Comparison of ENCODE assay signal across 1 cellular context in genomic region chr7:149261829-149262617, GRCh38.
TF ChIP-seq lines count a peak whose summit lies in the region.

Gene ZNF783, plus strand, starts transcription at chr7:149262196. Its CDS starts 138 bp downstream, at chr7:149262334.

TF ChIP-seq in K562, 482 proteins besides CTCF, POLR2A, EP300 and RAD21 (continued from another document and continues in another):
- TF ChIP-seq CEBPZ (IDR thresholded peaks at IDR 0.05; ENCODE audit: borderline replicate concordance, low read depth, low read length) (no peak), GTF2E2 (tag; IDR thresholded peaks at IDR 0.05) (no peak), DNMT1 (IDR thresholded peaks at IDR 0.05) (no peak), ZKSCAN1 (IDR thresholded peaks at IDR 0.05; ENCODE audit: low read depth, low read length) (no peak), E2F3 (CRISPR knock-in tag; IDR thresholded peaks at IDR 0.05) (0 out of 2 replicates have a peak, but pooled peaks have one; percentile 9), ZNF584 (CRISPR knock-in tag; IDR thresholded peaks at IDR 0.05; ENCODE audit: low read depth) (0 out of 2 replicates have a peak, but pooled peaks have one; percentile 71), POU5F1 (IDR thresholded peaks at IDR 0.05; ENCODE audit: borderline replicate concordance, low read depth, low read length, partially characterized antibody) (no peak), THRA (IDR thresholded peaks at IDR 0.05) (no peak), KDM1A (IDR thresholded peaks at IDR 0.05) (no peak), YBX1 (IDR thresholded peaks at IDR 0.05) (no peak), RBM15 (IDR thresholded peaks at IDR 0.05; ENCODE audit: insufficient read depth, low read length) (no peak), ZBTB40 (IDR thresholded peaks at IDR 0.05) (no peak), ZBTB40 (CRISPR knock-in tag; IDR thresholded peaks at IDR 0.05) (no peak), DPF2 (IDR thresholded peaks at IDR 0.05) (no peak), MTA3 (IDR thresholded peaks at IDR 0.05; ENCODE audit: borderline replicate concordance) (peak; percentile 70; the same call in 1 of the 2 replicates), FOXP1 (CRISPR knock-in tag; IDR thresholded peaks at IDR 0.05) (peak; percentile 77; the same call in 1 of the 2 replicates), ZBTB33 (CRISPR knock-in tag; IDR thresholded peaks at IDR 0.05) (peak; percentile 93), POLR2AphosphoS5 (IDR thresholded peaks at IDR 0.05; ENCODE audit: control insufficient read depth, insufficient read depth, low read depth, low read length) (no peak), DDX20 (tag; IDR thresholded peaks at IDR 0.05; ENCODE audit: low read depth) (no peak), CXXC5 (CRISPR knock-in tag; IDR thresholded peaks at IDR 0.05) (peak; percentile 91)
- TF ChIP-seq, protein P1, sequence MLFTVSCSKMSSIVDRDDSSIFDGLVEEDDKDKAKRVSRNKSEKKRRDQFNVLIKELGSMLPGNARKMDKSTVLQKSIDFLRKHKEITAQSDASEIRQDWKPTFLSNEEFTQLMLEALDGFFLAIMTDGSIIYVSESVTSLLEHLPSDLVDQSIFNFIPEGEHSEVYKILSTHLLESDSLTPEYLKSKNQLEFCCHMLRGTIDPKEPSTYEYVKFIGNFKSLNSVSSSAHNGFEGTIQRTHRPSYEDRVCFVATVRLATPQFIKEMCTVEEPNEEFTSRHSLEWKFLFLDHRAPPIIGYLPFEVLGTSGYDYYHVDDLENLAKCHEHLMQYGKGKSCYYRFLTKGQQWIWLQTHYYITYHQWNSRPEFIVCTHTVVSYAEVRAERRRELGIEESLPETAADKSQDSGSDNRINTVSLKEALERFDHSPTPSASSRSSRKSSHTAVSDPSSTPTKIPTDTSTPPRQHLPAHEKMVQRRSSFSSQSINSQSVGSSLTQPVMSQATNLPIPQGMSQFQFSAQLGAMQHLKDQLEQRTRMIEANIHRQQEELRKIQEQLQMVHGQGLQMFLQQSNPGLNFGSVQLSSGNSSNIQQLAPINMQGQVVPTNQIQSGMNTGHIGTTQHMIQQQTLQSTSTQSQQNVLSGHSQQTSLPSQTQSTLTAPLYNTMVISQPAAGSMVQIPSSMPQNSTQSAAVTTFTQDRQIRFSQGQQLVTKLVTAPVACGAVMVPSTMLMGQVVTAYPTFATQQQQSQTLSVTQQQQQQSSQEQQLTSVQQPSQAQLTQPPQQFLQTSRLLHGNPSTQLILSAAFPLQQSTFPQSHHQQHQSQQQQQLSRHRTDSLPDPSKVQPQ (CRISPR knock-in tag; IDR thresholded peaks at IDR 0.05; ENCODE audit: borderline replicate concordance) = no peak
- TF ChIP-seq, protein P2, sequence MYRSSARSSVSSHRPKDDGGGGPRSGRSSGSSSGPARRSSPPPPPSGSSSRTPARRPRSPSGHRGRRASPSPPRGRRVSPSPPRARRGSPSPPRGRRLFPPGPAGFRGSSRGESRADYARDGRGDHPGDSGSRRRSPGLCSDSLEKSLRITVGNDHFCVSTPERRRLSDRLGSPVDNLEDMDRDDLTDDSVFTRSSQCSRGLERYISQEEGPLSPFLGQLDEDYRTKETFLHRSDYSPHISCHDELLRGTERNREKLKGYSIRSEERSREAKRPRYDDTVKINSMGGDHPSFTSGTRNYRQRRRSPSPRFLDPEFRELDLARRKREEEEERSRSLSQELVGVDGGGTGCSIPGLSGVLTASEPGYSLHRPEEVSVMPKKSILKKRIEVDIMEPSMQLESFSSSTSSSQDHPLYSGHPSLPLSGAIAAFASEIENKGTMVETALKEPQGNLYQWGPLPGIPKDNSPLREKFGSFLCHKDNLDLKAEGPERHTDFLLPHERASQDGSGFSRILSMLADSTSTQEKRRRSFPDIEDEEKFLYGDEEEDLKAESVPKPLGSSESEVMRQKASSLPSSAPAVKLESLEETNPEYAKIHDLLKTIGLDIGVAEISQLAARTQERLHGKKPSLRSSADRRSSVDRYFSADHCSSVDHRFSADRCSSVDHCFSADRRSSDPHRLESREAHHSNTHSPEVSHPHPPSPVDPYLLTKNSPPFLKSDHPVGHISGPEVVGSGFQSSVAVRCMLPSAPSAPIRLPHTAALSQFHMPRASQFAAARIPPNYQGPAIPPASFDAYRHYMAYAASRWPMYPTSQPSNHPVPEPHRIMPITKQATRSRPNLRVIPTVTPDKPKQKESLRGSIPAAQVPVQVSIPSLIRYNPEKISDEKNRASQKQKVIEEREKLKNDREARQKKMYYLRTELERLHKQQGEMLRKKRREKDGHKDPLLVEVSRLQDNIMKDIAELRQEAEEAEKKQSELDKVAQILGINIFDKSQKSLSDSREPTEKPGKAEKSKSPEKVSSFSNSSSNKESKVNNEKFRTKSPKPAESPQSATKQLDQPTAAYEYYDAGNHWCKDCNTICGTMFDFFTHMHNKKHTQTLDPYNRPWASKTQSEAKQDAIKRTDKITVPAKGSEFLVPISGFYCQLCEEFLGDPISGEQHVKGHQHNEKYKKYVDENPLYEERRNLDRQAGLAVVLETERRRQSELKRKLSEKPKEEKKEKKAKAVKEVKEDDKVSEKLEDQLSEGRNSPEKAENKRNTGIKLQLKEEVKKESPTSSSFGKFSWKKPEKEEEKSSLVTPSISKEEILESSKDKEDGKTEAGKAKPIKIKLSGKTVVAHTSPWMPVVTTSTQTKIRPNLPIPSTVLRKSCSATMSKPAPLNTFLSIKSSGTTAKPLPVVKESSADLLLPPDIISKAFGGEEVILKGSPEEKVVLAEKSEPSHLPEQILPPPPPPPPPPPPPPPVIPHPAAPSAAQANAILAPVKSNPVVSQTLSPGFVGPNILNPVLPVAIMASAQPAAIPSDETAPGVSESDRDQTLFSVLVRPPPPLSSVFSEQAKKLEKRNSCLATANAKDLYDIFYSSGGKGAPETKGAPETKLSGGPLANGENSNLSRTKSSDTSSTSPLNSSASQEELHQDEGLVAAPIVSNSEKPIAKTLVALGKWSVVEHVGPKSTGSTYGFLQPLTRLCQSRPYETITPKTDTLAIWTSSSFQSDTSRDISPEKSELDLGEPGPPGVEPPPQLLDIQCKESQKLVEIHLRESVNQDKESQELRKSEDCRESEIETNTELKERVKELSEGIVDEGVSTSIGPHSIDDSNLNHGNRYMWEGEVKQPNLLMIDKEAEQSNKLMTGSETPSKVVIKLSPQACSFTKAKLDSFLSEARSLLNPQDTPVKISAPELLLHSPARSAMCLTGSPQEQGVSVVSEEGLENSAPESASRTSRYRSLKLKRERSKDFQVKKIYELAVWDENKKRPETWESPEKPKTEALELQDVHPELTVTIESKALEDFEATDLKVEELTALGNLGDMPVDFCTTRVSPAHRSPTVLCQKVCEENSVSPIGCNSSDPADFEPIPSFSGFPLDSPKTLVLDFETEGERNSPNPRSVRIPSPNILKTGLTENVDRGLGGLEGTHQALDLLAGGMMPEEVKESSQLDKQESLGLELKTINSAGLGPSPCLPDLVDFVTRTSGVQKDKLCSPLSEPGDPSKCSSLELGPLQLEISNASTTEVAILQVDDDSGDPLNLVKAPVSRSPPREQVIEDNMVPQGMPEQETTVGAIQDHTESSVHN (IDR thresholded peaks at IDR 0.05; ENCODE audit: borderline replicate concordance in 1 of 2, low read depth in 1 of 2) = no peak
- TF ChIP-seq, protein P3, sequence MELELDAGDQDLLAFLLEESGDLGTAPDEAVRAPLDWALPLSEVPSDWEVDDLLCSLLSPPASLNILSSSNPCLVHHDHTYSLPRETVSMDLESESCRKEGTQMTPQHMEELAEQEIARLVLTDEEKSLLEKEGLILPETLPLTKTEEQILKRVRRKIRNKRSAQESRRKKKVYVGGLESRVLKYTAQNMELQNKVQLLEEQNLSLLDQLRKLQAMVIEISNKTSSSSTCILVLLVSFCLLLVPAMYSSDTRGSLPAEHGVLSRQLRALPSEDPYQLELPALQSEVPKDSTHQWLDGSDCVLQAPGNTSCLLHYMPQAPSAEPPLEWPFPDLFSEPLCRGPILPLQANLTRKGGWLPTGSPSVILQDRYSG (tag; conservative IDR thresholded peaks at IDR 0.05; ENCODE audit: low read depth) = no peak
